22 cellular contexts compared by ENCODE assay signal in the genomic region with DNA sequence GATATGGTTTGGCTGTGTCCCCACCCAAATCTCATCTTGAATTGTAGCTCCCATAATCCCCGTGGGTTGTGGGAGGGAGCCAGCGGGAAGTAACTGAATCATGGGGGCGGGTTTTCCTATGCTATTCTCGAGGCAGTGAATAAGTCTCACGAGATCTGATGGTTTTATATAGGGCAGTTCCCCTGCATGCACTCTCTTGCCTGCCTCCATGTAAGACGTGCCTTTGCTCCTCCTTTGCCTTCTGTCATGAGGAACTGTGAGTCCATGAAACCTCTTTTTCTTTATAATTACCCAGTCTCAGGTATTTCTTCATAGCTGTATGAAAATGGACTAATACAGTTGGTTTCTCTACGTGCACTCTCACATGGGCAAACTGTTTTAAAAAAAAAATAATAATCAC.
"Had no signal": no experiment of that assay in that cellular context is flagged by ENCODE, and none has a peak within 500 bp of the region (broad histone marks: within the 10 kb centered on the region; RNA-seq: fewer than 3 reads in every experiment).

No MANE protein-coding gene starts in this region.

- H3K4me3 ChIP-seq: coronary artery, dorsolateral prefrontal cortex, esophagus muscularis mucosa, gastroesophageal sphincter, heart left ventricle, left lung, lower lobe of right lung, mucosa of descending colon had no signal

- H3K36me3 ChIP-seq: esophagus muscularis mucosa, gastroesophageal sphincter, heart left ventricle, left lung, lower lobe of right lung had no signal

- ATAC-seq: foreskin keratinocyte, gastroesophageal sphincter, heart left ventricle, left cardiac atrium, left lung, left ventricle myocardium superior, lower lobe of right lung, mucosa of descending colon had no signal

- H3K4me1 ChIP-seq: esophagus muscularis mucosa, foreskin keratinocyte, gastroesophageal sphincter, heart left ventricle, left lung, lower lobe of right lung had no signal

- H3K27ac ChIP-seq: coronary artery, dorsolateral prefrontal cortex, esophagus muscularis mucosa, foreskin keratinocyte, gastroesophageal sphincter, heart left ventricle, left lung, lower lobe of right lung had no signal

- H3K27me3 ChIP-seq: dorsolateral prefrontal cortex, esophagus muscularis mucosa, foreskin keratinocyte, gastroesophageal sphincter, heart left ventricle, left lung had no signal

- DNase-seq: dermis blood vessel endothelial cell; dorsolateral prefrontal cortex; effector CD4-positive, alpha-beta T cell; effector memory CD4-positive, alpha-beta T cell; foreskin keratinocyte; heart left ventricle; hippocampal formation; left cardiac atrium; left lung; left ventricle myocardium superior; lower lobe of right lung; mesenchymal stem cell; mucosa of descending colon; naive B cell had no signal

- FAIRE-seq: colon, endothelial cell of umbilical vein, frontal cortex, islet of Langerhans, keratinocyte had no signal

- H3K9me3 ChIP-seq: esophagus muscularis mucosa, heart left ventricle, lower lobe of right lung, mucosa of descending colon had no signal
